25 cellular contexts compared by ENCODE assay signal in the genomic region with DNA sequence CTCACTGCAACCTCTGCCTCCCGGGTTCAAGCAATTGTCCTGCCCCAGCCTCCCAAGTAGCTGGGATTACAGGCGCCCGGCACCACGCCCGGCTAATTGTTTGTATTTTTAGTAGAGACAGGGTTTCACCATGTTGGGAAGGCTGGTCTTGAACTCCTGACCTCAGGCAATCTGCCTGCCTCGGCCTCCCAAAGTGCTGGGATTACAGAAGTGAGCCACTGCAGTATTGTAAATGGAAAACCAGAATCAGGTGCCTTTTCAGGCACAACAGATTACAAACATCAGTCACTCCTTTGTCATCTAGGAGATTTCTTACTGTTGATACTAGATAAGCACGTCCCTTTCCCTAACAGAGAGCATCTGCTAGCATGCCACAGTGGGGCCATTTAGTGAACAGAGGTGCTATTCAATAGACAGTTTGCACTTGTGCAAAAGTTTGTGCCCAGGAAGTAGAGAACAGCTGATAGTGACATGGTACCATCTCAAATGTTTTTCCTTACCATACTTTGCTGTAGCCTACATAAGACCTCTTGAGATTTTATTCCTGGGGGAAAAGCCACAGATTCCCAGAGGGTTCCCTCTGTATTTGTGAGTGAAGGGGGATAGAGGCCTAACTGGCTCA. TPM values are rescaled to one million over a fixed set of nuclear protein-coding genes. Genes with fewer than 3 reads are reported as not detected.
DNase-seq lines count a peak whose midpoint lies in the region; ATAC-seq, FAIRE-seq and TF ChIP-seq lines count a peak whose summit lies in the region.
"Had no signal": no experiment of that assay in that cellular context is flagged by ENCODE, and none has a peak within 500 bp of the region (broad histone marks: within the 10 kb centered on the region; RNA-seq: fewer than 3 reads in every experiment).

No MANE protein-coding gene starts in this region.

- CTCF ChIA-PET in HepG2 (lab: Yijun Ruan, JAX; ENCODE audit: low intra/inter-chr PET ratio, low total read pairs), result no interaction called here

- 17% methylated on average over 7 of the region's 7 CpGs for WGBS in HepG2 (ENCODE audit: low lambda C conversion rate)
- 83% methylated on average over 6 of the region's 7 CpGs for WGBS in right lobe of liver (ENCODE audit: insufficient coverage, low coverage, low lambda C conversion rate, missing lambda C conversion rate)

- H3K36me3 ChIP-seq in HepG2 (replicated peaks in 1 of 2; ENCODE audit: control insufficient read depth in 1 of 2, insufficient read depth in 2 of 2, low read length in 2 of 2) (no peaks in the 10 kb centered on the region), right lobe of liver (no peaks in the 10 kb centered on the region)
- H3K36me3 ChIP-seq: BLaER1 treated with 17β-estradiol and CSF1 and Interleukin-3, amounts not matched to agents 10 nM and 100 nM had no signal

- ATAC-seq in HepG2 (peak; percentile 57), right lobe of liver (no peak), GM18873 (IDR thresholded peaks at IDR 0.05; ENCODE audit: low FRiP score, unreplicated experiment) (no peak)
- ATAC-seq: CD8-positive, alpha-beta T cell; GM23338; HCT116 had no signal

- H4K20me1 ChIP-seq in HepG2 (ENCODE audit: insufficient read depth, low read length), result no peaks in the 10 kb centered on the region
- H4K20me1 ChIP-seq: BLaER1 treated with 17β-estradiol and CSF1 and Interleukin-3, amounts not matched to agents 10 nM and 100 nM had no signal

- H3K4me3 ChIP-seq in HepG2 (replicated peaks in 1 of 3; ENCODE audit: insufficient read depth in 1 of 3, low read depth in 2 of 3, low read length in 3 of 3), result no peak overlapping the region
- H3K4me3 ChIP-seq in right lobe of liver, result no peak overlapping the region
- H3K4me3 ChIP-seq: BLaER1 treated with 17β-estradiol and CSF1 and Interleukin-3, amounts not matched to agents 10 nM and 100 nM; GM23338 had no signal

- peak; percentile 67 for DNase-seq in HepG2 (ENCODE audit: low spot score)
- no peak for DNase-seq in right lobe of liver
- DNase-seq in SK-MEL-5 (ENCODE audit: low read depth, low spot score), result peak; percentile 96
- DNase-seq in foreskin melanocyte, result peak; percentile 78
- DNase-seq in KBM-7, result no peak
- no peak for DNase-seq in A172 (ENCODE audit: low spot score)
- DNase-seq in immature natural killer cell, result no peak
- DNase-seq: 8988T; CD8-positive, alpha-beta T cell; COR-L47; DMS153; DMS79; GDM1 had no signal

- TF ChIP-seq RAD21 in HepG2 (CRISPR knock-in tag; IDR thresholded peaks at IDR 0.05), result no peak

- no peaks in the 10 kb centered on the region for H3K9me3 Mint-ChIP-seq in immature natural killer cell
- H3K9me3 Mint-ChIP-seq: CD8-positive, alpha-beta T cell; GM23338; IgD-negative memory B cell had no signal

- no peaks in the 10 kb centered on the region for H3K36me3 Mint-ChIP-seq in immature natural killer cell
- H3K36me3 Mint-ChIP-seq: CD8-positive, alpha-beta T cell; IgD-negative memory B cell had no signal

- BruUV-seq in HepG2 (replicated peaks; lab: Mats Ljungman, UMichigan), result no TSS peak

- H3K9me3 ChIP-seq in HepG2 (ENCODE audit: low read length) (no peaks in the 10 kb centered on the region), right lobe of liver (no peaks in the 10 kb centered on the region)

- no peak overlapping the region for H2AFZ ChIP-seq in HepG2 (ENCODE audit: low read length)
- H2AFZ ChIP-seq: GM23338 had no signal

- H3K27ac ChIP-seq in HepG2 (ENCODE audit: extremely low read length, insufficient read depth, low read length) (no peak overlapping the region), right lobe of liver (no peak overlapping the region)
- H3K27ac ChIP-seq: BLaER1 treated with 17β-estradiol and CSF1 and Interleukin-3, amounts not matched to agents 10 nM and 100 nM; HL-60 had no signal

- in situ Hi-C loops in HepG2 (cut with HindIII; ENCODE audit: extremely low pct_ligation_motif_present, low pct_unique_long_range_greater_than_20kb), result no loop called here
- in situ Hi-C loops in SK-MEL-5 (cut with HindIII; ENCODE audit: low pct_unique_long_range_greater_than_20kb, low sequenced_read_pairs), result no loop called here
- in situ Hi-C loops in KBM-7 (cut with MboI; ENCODE audit: low pct_unique_long_range_greater_than_20kb, low sequenced_read_pairs), result no loop called here

- no peak overlapping the region for H3K27ac Mint-ChIP-seq in immature natural killer cell
- H3K27ac Mint-ChIP-seq: B cell; CD8-positive, alpha-beta T cell; GM23338; IgD-negative memory B cell had no signal

- no peaks in the 10 kb centered on the region for H3K79me2 ChIP-seq in HepG2 (ENCODE audit: insufficient read depth, low read length)

- H3K27me3 ChIP-seq in HepG2 (ENCODE audit: control insufficient read depth in 1 of 2, insufficient read depth in 2 of 2, low read length in 2 of 2), result 0 out of 5 replicates have a peak, but pooled peaks cover 0 to 4% of the 10 kb centered on the region in 2 experiments
- H3K27me3 ChIP-seq in right lobe of liver, result no peaks in the 10 kb centered on the region
- H3K27me3 ChIP-seq: BLaER1 treated with 17β-estradiol and CSF1 and Interleukin-3, amounts not matched to agents 10 nM and 100 nM had no signal

- no peaks in the 10 kb centered on the region for H3K4me1 Mint-ChIP-seq in immature natural killer cell
- H3K4me1 Mint-ChIP-seq: B cell, GM23338 had no signal

- TF ChIP-seq EP300 in HepG2 (IDR thresholded peaks at IDR 0.05; ENCODE audit: low read depth in 2 of 2, low read length in 2 of 2) (no peak), HepG2 (CRISPR knock-in tag; IDR thresholded peaks at IDR 0.05; ENCODE audit: borderline replicate concordance) (no peak)

- no peak overlapping the region for H3K4me3 Mint-ChIP-seq in immature natural killer cell
- H3K4me3 Mint-ChIP-seq: B cell; CD8-positive, alpha-beta T cell; GM23338; IgD-negative memory B cell had no signal

- no peak for TF ChIP-seq POLR2A in HepG2 (IDR thresholded peaks at IDR 0.05; ENCODE audit: insufficient read depth in 1 of 2, low read depth in 2 of 2, low read length in 2 of 2)
- TF ChIP-seq POLR2A in right lobe of liver (IDR thresholded peaks at IDR 0.05), result no peak

- peaks cover 0 to 2% (median 0%) of the 10 kb centered on the region in 3 donors for H3K27me3 Mint-ChIP-seq in immature natural killer cell (ENCODE audit: low read depth in 3 of 3)
- H3K27me3 Mint-ChIP-seq: IgD-negative memory B cell had no signal

- POLR2A ChIA-PET in HepG2 (lab: Yijun Ruan, JAX), result no interaction called here

- TF ChIP-seq CTCF in HepG2 (CRISPR knock-in tag; IDR thresholded peaks at IDR 0.05) (no peak), right lobe of liver (IDR thresholded peaks at IDR 0.05) (no peak)

- H3K9ac ChIP-seq in HepG2 (ENCODE audit: insufficient read depth, low read depth, low read length), result no peak overlapping the region
- H3K9ac ChIP-seq: BLaER1 treated with 17β-estradiol and CSF1 and Interleukin-3, amounts not matched to agents 10 nM and 100 nM; KMS-11 had no signal

- intact Hi-C loops in HepG2 (cut with micrococcal nuclease; ENCODE audit: unreplicated experiment) (loop anchor here (1.0 kb wide), 1 partner anchor 24 kb away; no protein-coding TSS in a partner anchor), right lobe of liver (cut with DNase I) (no loop called here)

- H3K4me2 ChIP-seq in HepG2 (ENCODE audit: low read depth, low read length), result no peak overlapping the region
- H3K4me2 ChIP-seq: BLaER1 treated with 17β-estradiol and CSF1 and Interleukin-3, amounts not matched to agents 10 nM and 100 nM; GM23338; KMS-11 had no signal

- FAIRE-seq in HepG2 (lab: Jason Lieb, UNC), result no peak
- FAIRE-seq: D721Med, GM12892, GM18507, H54 had no signal

- peaks cover 7% of the 10 kb centered on the region; the same call in 1 of the 2 replicates for H3K4me1 ChIP-seq in HepG2 (ENCODE audit: insufficient read depth, low read length)
- H3K4me1 ChIP-seq in right lobe of liver, result no peaks in the 10 kb centered on the region

TF ChIP-seq in HepG2, 621 proteins besides CTCF, POLR2A, EP300 and RAD21 (continues in another document):
- TF ChIP-seq ZNF382 (CRISPR knock-in tag; IDR thresholded peaks at IDR 0.05; ENCODE audit: borderline replicate concordance), result no peak
- TF ChIP-seq, protein P1, sequence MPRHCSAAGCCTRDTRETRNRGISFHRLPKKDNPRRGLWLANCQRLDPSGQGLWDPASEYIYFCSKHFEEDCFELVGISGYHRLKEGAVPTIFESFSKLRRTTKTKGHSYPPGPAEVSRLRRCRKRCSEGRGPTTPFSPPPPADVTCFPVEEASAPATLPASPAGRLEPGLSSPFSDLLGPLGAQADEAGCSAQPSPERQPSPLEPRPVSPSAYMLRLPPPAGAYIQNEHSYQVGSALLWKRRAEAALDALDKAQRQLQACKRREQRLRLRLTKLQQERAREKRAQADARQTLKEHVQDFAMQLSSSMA (CRISPR knock-in tag; IDR thresholded peaks at IDR 0.05), result no peak

RNA-seq across cellular contexts. Expression of a gene that starts 24.5 kb away (rescaled TPM):
- 69.1 and 70.2 TPM in 2 replicates for total RNA-seq in HepG2 (2016; rRNA removed; fragmentation: Illumina TruSeq; extraction: Trizol)
- total RNA-seq in HepG2 (2016; cell fraction: cytosol; rRNA removed; fragmentation: Illumina TruSeq; extraction: Trizol; ENCODE audit: low read depth), result 22.3 and 23.3 TPM in 2 replicates
- total RNA-seq in HepG2 (2016; cell fraction: insoluble cytoplasmic fraction; rRNA removed; fragmentation: Illumina TruSeq; extraction: Trizol), result 68.2 and 73.1 TPM in 2 replicates
- 51.1 and 64.4 TPM in 2 replicates for total RNA-seq in HepG2 (2016; cell fraction: membrane; rRNA removed; fragmentation: Illumina TruSeq; extraction: Trizol)
- 66.1 and 73.8 TPM in 2 replicates for total RNA-seq in HepG2 (2016; cell fraction: nucleus; rRNA removed; fragmentation: Illumina TruSeq; extraction: Trizol)
- polyA plus RNA-seq in HepG2 (2011; rRNA removed), result 85.2 and 96.2 TPM in 2 replicates
- 48.8 and 67.1 TPM in 2 replicates for polyA plus RNA-seq in HepG2 (2011; cell fraction: cytosol; rRNA removed)
- polyA plus RNA-seq in HepG2 (2011; cell fraction: nucleus; rRNA removed), result 38.1 and 40.6 TPM in 2 replicates
- polyA plus RNA-seq in HepG2 (2012), result 63.9 and 73.2 TPM in 2 replicates
- 8.0 and 9.8 TPM in 2 replicates for polyA plus RNA-seq in HepG2 (2016; cell fraction: cytosol; fragmentation: Illumina TruSeq; extraction: Trizol; ENCODE audit: low read depth)
- polyA plus RNA-seq in HepG2 (2016; cell fraction: insoluble cytoplasmic fraction; fragmentation: Illumina TruSeq; extraction: Trizol; ENCODE audit: low read depth), result 85.0 and 88.2 TPM in 2 replicates
- polyA plus RNA-seq in HepG2 (2016; cell fraction: membrane; fragmentation: Illumina TruSeq; extraction: Trizol; ENCODE audit: low read depth), result 33.0 and 38.6 TPM in 2 replicates
- polyA plus RNA-seq in HepG2 (2016; cell fraction: nucleus; fragmentation: Illumina TruSeq; extraction: Trizol; ENCODE audit: insufficient read depth, low read depth), result 68.4 and 72.1 TPM in 2 replicates
- polyA minus RNA-seq in HepG2 (2011; rRNA and poly(A)+ RNA removed; ENCODE audit: low replicate concordance), result 86.5 and 108 TPM in 2 replicates
- polyA minus RNA-seq in HepG2 (2011; cell fraction: cytosol; rRNA and poly(A)+ RNA removed), result 44.2 and 45.6 TPM in 2 replicates
- polyA minus RNA-seq in HepG2 (2011; cell fraction: nucleus; rRNA and poly(A)+ RNA removed), result 145 and 151 TPM in 2 replicates
- 10 to 100 TPM; 34.3 to 52.4 (median 48.9) TPM for total RNA-seq in right lobe of liver
- 58.6 and 63.7 TPM in 2 replicates for total RNA-seq in SK-MEL-5 (2014; rRNA removed; shearing (Covaris generic))
- 54.0 and 83.8 TPM in 2 replicates for polyA plus RNA-seq in SK-MEL-5 (2015; cell fraction: cytosol; rRNA removed)
- 69.6 and 105 TPM in 2 replicates for polyA plus RNA-seq in SK-MEL-5 (2015; cell fraction: nucleus; rRNA removed)
- total RNA-seq in A172 (2014; rRNA removed; shearing (Covaris generic)), result 65.1 and 66.9 TPM in 2 replicates
- 100 to 1,000 TPM in 1 of 3 donors, 10 to 100 TPM in 2; 55.8 to 105 (median 62.7) TPM for polyA plus RNA-seq in immature natural killer cell

Comparison
In these comparisons a context has a peak if more than half of its experiments do, and no peak if none do; other contexts are left out.
1. DNase-seq: peak in HepG2 (single experiment), SK-MEL-5 (single experiment) and foreskin melanocyte (single experiment); none in right lobe of liver (0 of 3), KBM-7 (single experiment), A172 (single experiment) and immature natural killer cell (0 of 3).